Comparison of ENCODE assay signal across 8 cellular contexts in genomic region chr3:113695818-113696645, GRCh38. TPM values are rescaled to one million over a fixed set of nuclear protein-coding genes. Genes with fewer than 3 reads are reported as not detected.
DNase-seq lines count a peak whose midpoint lies in the region; ATAC-seq lines count a peak whose summit lies in the region.

Gene USF3 (minus strand): TSS chr3:113696642. CDS start chr3:113674878, 21,764 bp downstream.

- peak; percentile 55 for ATAC-seq in GM21423 (IDR thresholded peaks at IDR 0.05; ENCODE audit: unreplicated experiment)

- H3K27me3 ChIP-seq in HUES6 (ENCODE audit: control insufficient read depth, insufficient read depth, low read length): no peaks in the 10 kb centered on the region

- DNase-seq in DMS114 treated with DMSO at 0.1 percent for 48 hours (lab: John Stamatoyannopoulos, UW; ENCODE audit: unreplicated experiment) (peak; percentile 17), SHP77 treated with DMSO at 0.1 percent for 48 hours (lab: John Stamatoyannopoulos, UW) (peak; percentile 35), activated gamma-delta T cell (lab: John Stamatoyannopoulos, UW) (peak; percentile 79), germinal center (ENCODE audit: low spot score) (peak; percentile 95), occipital lobe (lab: John Stamatoyannopoulos, UW) (peak; percentile 40)

- no peaks in the 10 kb centered on the region for H3K9me3 ChIP-seq in HUES6 (ENCODE audit: control insufficient read depth, insufficient read depth, low read depth, low read length)

- H3K9ac ChIP-seq in HUES6 (ENCODE audit: low read length): peak within 1 kb of the TSS; percentile 72

- no peaks in the 10 kb centered on the region for H3K36me3 ChIP-seq in HUES6 (ENCODE audit: control insufficient read depth, insufficient read depth, low read length)

- peak within 1 kb of the TSS; percentile 69 for H3K27ac ChIP-seq in HUES6 (ENCODE audit: low read depth, low read length)
- H3K27ac ChIP-seq in temporal lobe (ENCODE audit: low read depth, low read length): peak within 1 kb of the TSS; percentile 72

- H3K4me3 ChIP-seq in HUES6 (ENCODE audit: low read depth, low read length): peak within 1 kb of the TSS; percentile 89

- peaks cover 7% of the 10 kb centered on the region for H3K4me1 ChIP-seq in HUES6 (ENCODE audit: control insufficient read depth, insufficient read depth, low read length)

RNA-seq across cellular contexts. Expression of gene USF3, which starts in this region (rescaled TPM):
- total RNA-seq in occipital lobe (21.5 TPM), temporal lobe (20.4 TPM)

Comparison
In these comparisons a context has a peak if more than half of its experiments do, and no peak if none do; other contexts are left out.
1. Peak in every context shown above with its lines: DNase-seq, ATAC-seq, H3K4me3 ChIP-seq and H3K27ac ChIP-seq.
2. DNase-seq: peak in every context shown above with its lines; median percentile 95 in germinal center; 79 in activated gamma-delta T cell; 40 in occipital lobe; 35 in SHP77 treated with DMSO at 0.1 percent for 48 hours; 17 in DMS114 treated with DMSO at 0.1 percent for 48 hours.